In the genomic region with DNA sequence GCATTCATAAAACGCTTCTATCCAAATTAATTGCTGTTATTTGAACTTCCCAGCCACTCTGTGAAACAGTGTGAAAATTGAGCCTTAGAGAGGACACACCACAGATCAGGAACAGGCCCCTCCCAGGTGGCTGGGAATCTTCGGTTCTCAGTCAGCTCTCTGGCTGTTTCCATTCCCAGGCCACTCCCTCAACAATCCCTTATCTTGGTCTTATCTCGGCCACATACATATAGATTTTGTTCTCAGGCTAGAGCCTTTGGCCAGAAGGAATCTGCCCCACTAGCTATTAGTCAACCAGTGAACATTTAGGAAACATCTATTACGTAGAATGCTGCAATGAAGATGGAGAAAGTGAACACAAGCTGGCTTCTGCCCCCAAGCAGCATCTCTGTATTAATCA, we compare ENCODE assay signal across 2 cellular contexts.
TF ChIP-seq lines count a peak whose summit lies in the region.

No MANE protein-coding gene starts in this region.

TF ChIP-seq in HCT116, 20 proteins besides CTCF, POLR2A, EP300 and RAD21 (continued from another document):
- TF ChIP-seq, protein P1, sequence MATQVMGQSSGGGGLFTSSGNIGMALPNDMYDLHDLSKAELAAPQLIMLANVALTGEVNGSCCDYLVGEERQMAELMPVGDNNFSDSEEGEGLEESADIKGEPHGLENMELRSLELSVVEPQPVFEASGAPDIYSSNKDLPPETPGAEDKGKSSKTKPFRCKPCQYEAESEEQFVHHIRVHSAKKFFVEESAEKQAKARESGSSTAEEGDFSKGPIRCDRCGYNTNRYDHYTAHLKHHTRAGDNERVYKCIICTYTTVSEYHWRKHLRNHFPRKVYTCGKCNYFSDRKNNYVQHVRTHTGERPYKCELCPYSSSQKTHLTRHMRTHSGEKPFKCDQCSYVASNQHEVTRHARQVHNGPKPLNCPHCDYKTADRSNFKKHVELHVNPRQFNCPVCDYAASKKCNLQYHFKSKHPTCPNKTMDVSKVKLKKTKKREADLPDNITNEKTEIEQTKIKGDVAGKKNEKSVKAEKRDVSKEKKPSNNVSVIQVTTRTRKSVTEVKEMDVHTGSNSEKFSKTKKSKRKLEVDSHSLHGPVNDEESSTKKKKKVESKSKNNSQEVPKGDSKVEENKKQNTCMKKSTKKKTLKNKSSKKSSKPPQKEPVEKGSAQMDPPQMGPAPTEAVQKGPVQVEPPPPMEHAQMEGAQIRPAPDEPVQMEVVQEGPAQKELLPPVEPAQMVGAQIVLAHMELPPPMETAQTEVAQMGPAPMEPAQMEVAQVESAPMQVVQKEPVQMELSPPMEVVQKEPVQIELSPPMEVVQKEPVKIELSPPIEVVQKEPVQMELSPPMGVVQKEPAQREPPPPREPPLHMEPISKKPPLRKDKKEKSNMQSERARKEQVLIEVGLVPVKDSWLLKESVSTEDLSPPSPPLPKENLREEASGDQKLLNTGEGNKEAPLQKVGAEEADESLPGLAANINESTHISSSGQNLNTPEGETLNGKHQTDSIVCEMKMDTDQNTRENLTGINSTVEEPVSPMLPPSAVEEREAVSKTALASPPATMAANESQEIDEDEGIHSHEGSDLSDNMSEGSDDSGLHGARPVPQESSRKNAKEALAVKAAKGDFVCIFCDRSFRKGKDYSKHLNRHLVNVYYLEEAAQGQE (IDR thresholded peaks at IDR 0.05; ENCODE audit: low read depth) = no peak
- TF ChIP-seq ZNF274 (IDR thresholded peaks at IDR 0.05; ENCODE audit: low read depth, low read length) = no peak
- no peak for TF ChIP-seq CBX3 (IDR thresholded peaks at IDR 0.05; ENCODE audit: low read depth)
- TF ChIP-seq POLR2AphosphoS5 (IDR thresholded peaks at IDR 0.05; ENCODE audit: low read depth, low read length) = no peak
- TF ChIP-seq, protein P2, sequence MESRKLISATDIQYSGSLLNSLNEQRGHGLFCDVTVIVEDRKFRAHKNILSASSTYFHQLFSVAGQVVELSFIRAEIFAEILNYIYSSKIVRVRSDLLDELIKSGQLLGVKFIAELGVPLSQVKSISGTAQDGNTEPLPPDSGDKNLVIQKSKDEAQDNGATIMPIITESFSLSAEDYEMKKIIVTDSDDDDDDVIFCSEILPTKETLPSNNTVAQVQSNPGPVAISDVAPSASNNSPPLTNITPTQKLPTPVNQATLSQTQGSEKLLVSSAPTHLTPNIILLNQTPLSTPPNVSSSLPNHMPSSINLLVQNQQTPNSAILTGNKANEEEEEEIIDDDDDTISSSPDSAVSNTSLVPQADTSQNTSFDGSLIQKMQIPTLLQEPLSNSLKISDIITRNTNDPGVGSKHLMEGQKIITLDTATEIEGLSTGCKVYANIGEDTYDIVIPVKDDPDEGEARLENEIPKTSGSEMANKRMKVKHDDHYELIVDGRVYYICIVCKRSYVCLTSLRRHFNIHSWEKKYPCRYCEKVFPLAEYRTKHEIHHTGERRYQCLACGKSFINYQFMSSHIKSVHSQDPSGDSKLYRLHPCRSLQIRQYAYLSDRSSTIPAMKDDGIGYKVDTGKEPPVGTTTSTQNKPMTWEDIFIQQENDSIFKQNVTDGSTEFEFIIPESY (IDR thresholded peaks at IDR 0.05; ENCODE audit: extremely low read depth, insufficient replicate concordance, low read length) = no peak
- TF ChIP-seq FOSL1 (IDR thresholded peaks at IDR 0.05; ENCODE audit: low read depth) = no peak
- TF ChIP-seq SRF (IDR thresholded peaks at IDR 0.05; ENCODE audit: low read depth) = no peak
- TF ChIP-seq JUND (IDR thresholded peaks at IDR 0.05) = no peak
- TF ChIP-seq, protein P3, sequence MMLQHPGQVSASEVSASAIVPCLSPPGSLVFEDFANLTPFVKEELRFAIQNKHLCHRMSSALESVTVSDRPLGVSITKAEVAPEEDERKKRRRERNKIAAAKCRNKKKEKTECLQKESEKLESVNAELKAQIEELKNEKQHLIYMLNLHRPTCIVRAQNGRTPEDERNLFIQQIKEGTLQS (IDR thresholded peaks at IDR 0.05) = no peak
- TF ChIP-seq ELF1 (IDR thresholded peaks at IDR 0.05; ENCODE audit: borderline replicate concordance, low read depth) = no peak
- no peak for TF ChIP-seq SP1 (IDR thresholded peaks at IDR 0.05; ENCODE audit: low read depth)
- TF ChIP-seq YY1 (IDR thresholded peaks at IDR 0.05; ENCODE audit: extremely low read depth, insufficient replicate concordance, low read depth, low read length) = no peak

TF ChIP-seq in HEK293T, 16 proteins besides CTCF, POLR2A, EP300 and RAD21 (continued from another document):
- no peak for TF ChIP-seq HDGF (IDR thresholded peaks at IDR 0.05; ENCODE audit: borderline replicate concordance)
- TF ChIP-seq FOXK2 (IDR thresholded peaks at IDR 0.05) = no peak
- TF ChIP-seq NFRKB (IDR thresholded peaks at IDR 0.05) = no peak
- TF ChIP-seq ELF4 (IDR thresholded peaks at IDR 0.05) = no peak
- no peak for TF ChIP-seq FOXA1 (IDR thresholded peaks at IDR 0.05)
- TF ChIP-seq TARDBP (IDR thresholded peaks at IDR 0.05) = no peak
- TF ChIP-seq FOXM1 (IDR thresholded peaks at IDR 0.05; ENCODE audit: borderline replicate concordance) = no peak
